ENCODE assay signal across 26 cellular contexts in the genomic region with DNA sequence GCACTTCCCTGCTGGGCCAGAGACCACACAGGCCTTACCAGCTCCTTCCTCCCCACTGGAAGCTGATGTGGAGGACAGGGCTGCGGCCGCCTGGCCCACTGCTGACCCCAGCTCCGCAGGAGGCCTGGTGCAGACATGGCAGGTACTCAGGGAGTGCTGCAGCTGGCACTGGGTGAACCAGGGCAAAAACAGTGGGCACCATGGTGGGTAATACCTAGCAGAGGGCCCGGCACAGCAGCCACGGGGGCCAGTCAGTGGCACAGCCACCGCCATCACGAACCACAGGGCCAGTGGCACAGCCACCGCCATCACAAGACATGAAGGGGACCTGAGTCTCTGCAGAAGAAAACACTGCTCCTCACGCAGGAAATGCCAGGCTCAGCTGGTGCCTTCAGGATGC.
A peak's percentile ranks its signal among the peaks of the same experiment; 100 is the strongest.
DNase-seq lines count a peak whose midpoint lies in the region; ATAC-seq, FAIRE-seq and TF ChIP-seq lines count a peak whose summit lies in the region.
"Had no signal": no experiment of that assay in that cellular context is flagged by ENCODE, and none has a peak within 500 bp of the region (broad histone marks: within the 10 kb centered on the region; RNA-seq: fewer than 3 reads in every experiment).

No MANE protein-coding gene starts in this region.

- H4K8ac ChIP-seq in H1 (ENCODE audit: extremely low read depth, insufficient read depth, low read length): peak overlapping the region; percentile 1; the same call in 1 of the 2 replicates

- intact Hi-C loops in Caco-2 (cut with micrococcal nuclease; ENCODE audit: unreplicated experiment): loop anchor here (2.0 to 5.0 kb wide), 2 partner anchors 19 to 39 kb away; no protein-coding TSS in a partner anchor
- intact Hi-C loops in sigmoid colon (cut with DNase I): no loop called here
- intact Hi-C loops in mucosa of descending colon (cut with DNase I, micrococcal nuclease): no loop called here
- intact Hi-C loops in MCF 10A (cut with micrococcal nuclease): no loop called here

- H3K4me3 Mint-ChIP-seq in Caco-2 (ENCODE audit: unreplicated experiment) (peak overlapping the region; percentile 58), neural progenitor cell (peak overlapping the region; percentile 22), MCF 10A (ENCODE audit: unreplicated experiment) (no peak overlapping the region)
- H3K4me3 Mint-ChIP-seq: CD8-positive, alpha-beta T cell had no signal

- H3K4me2 ChIP-seq in H1 (ENCODE audit: insufficient read depth in 1 of 2, low read depth in 2 of 2, low read length in 2 of 2) (no peak overlapping the region), neural progenitor cell (no peak overlapping the region)
- H3K4me2 ChIP-seq: A549 had no signal

- no peak overlapping the region for H2BK120ac ChIP-seq in H1 (replicated peaks; ENCODE audit: low read depth, low read length)

- H4K20me1 ChIP-seq in H1 (replicated peaks in 1 of 2; ENCODE audit: control insufficient read depth in 1 of 2, insufficient read depth in 2 of 2, low read length in 2 of 2) (no peaks in the 10 kb centered on the region), neural progenitor cell (ENCODE audit: low read depth) (no peaks in the 10 kb centered on the region)

- H3F3A ChIP-seq in neural progenitor cell (ENCODE audit: low read depth): no peaks in the 10 kb centered on the region

- no peak for TF ChIP-seq POLR2A in H1 (IDR thresholded peaks at IDR 0.05; ENCODE audit: control extremely low read depth in 1 of 2, low read depth in 2 of 2, low read length in 2 of 2)
- TF ChIP-seq POLR2A in sigmoid colon (IDR thresholded peaks at IDR 0.05): no peak

- no peaks in the 10 kb centered on the region for H3K79me1 ChIP-seq in H1 (ENCODE audit: low read depth, low read length)

- H3K9me3 Mint-ChIP-seq in Caco-2 (ENCODE audit: unreplicated experiment) (no peaks in the 10 kb centered on the region), neural progenitor cell (peaks cover 5% of the 10 kb centered on the region), MCF 10A (ENCODE audit: unreplicated experiment) (peaks cover 29% of the 10 kb centered on the region)
- H3K9me3 Mint-ChIP-seq: CD8-positive, alpha-beta T cell had no signal

- H3K27ac ChIP-seq in H1 (ENCODE audit: low read depth, low read length) (no peak overlapping the region), neural progenitor cell (no peak overlapping the region), sigmoid colon (no peak overlapping the region), right atrium auricular region (no peak overlapping the region)
- H3K27ac ChIP-seq: A549, C4-2B, SK-N-MC had no signal

- peak overlapping the region; percentile 94; the same call in 1 of the 2 replicates for H2AK5ac ChIP-seq in H1 (ENCODE audit: low read depth, low read length)

- no peaks in the 10 kb centered on the region for H3K27me3 Mint-ChIP-seq in Caco-2 (ENCODE audit: insufficient read depth, unreplicated experiment)
- peaks cover 28% of the 10 kb centered on the region for H3K27me3 Mint-ChIP-seq in neural progenitor cell (ENCODE audit: insufficient read depth, low read depth)
- no peaks in the 10 kb centered on the region for H3K27me3 Mint-ChIP-seq in MCF 10A (ENCODE audit: insufficient read depth, unreplicated experiment)

- H2BK15ac ChIP-seq in H1 (ENCODE audit: low read length): peak overlapping the region; percentile 99; the same call in 1 of the 2 replicates

- no peak overlapping the region for H4K5ac ChIP-seq in H1 (ENCODE audit: insufficient read length, low read depth, low read length)

- peak overlapping the region; percentile 77 for H4K91ac ChIP-seq in H1 (replicated peaks; ENCODE audit: insufficient read length, low read length)

- H3K27ac Mint-ChIP-seq in Caco-2 (ENCODE audit: unreplicated experiment) (peak overlapping the region; percentile 84), neural progenitor cell (peak overlapping the region; percentile 97), MCF 10A (ENCODE audit: low read depth, unreplicated experiment) (no peak overlapping the region)
- H3K27ac Mint-ChIP-seq: CD8-positive, alpha-beta T cell had no signal

- H3K9me3 ChIP-seq in Caco-2 (no peaks in the 10 kb centered on the region), H1 (ENCODE audit: insufficient read depth in 2 of 2, low read depth in 1 of 2, low read length in 1 of 2) (no peaks in the 10 kb centered on the region), neural progenitor cell (ENCODE audit: low read depth) (no peaks in the 10 kb centered on the region), sigmoid colon (no peaks in the 10 kb centered on the region), mucosa of descending colon (no peaks in the 10 kb centered on the region), right atrium auricular region (no peaks in the 10 kb centered on the region)
- H3K9me3 ChIP-seq: A549 had no signal

- H3K4me3 ChIP-seq in Caco-2 (ENCODE audit: low read depth, low read length) (no peak overlapping the region), H1 (ENCODE audit: extremely low read depth in 1 of 4, insufficient read depth in 2 of 4, low read depth in 3 of 4, low read length in 4 of 4) (no peak overlapping the region), neural progenitor cell (no peak overlapping the region), sigmoid colon (no peak overlapping the region), mucosa of descending colon (no peak overlapping the region), right atrium auricular region (no peak overlapping the region)
- H3K4me3 ChIP-seq: A549, GM12878, K562, SK-N-MC had no signal

- ATAC-seq in mucosa of descending colon: no peak
- ATAC-seq: CD8-positive, alpha-beta T cell; GM12878; HCT116; K562 had no signal

- DNase-seq in Caco-2 (no peak), H1 (ENCODE audit: low read depth in 1 of 2, low spot score in 2 of 2) (no peak), neural progenitor cell (ENCODE audit: low spot score) (no peak), sigmoid colon (peak; percentile 21), mucosa of descending colon (no peak), right atrium auricular region (ENCODE audit: low spot score) (no peak), MCF 10A (ENCODE audit: unreplicated experiment) (no peak)
- DNase-seq: AML-193; CD8-positive, alpha-beta T cell; DMS 273 treated with DMSO at 0.1 percent for 48 hours; DMS79; EL; GDM1; Kasumi-1; NCI-H2029; NCI-H446; NCI-H524 treated with DMSO at 0.1 percent for 48 hours; NCI-H774; SIG-M5 had no signal

- peak overlapping the region; percentile 66; the same call in 1 of the 2 replicates for H2BK20ac ChIP-seq in H1 (ENCODE audit: low read length)

- no peaks in the 10 kb centered on the region for H3K27me3 ChIP-seq in Caco-2 (replicated peaks; ENCODE audit: control insufficient read depth, insufficient read depth, low read length)
- no peaks in the 10 kb centered on the region for H3K27me3 ChIP-seq in H1 (replicated peaks in 1 of 4; ENCODE audit: control insufficient read depth in 3 of 4, extremely low read depth in 1 of 4, insufficient read depth in 3 of 4, low read length in 3 of 4)
- no peaks in the 10 kb centered on the region for H3K27me3 ChIP-seq in neural progenitor cell
- H3K27me3 ChIP-seq in sigmoid colon: peaks cover 0 to 30% (median 7%) of the 10 kb centered on the region in 3 donors
- H3K27me3 ChIP-seq in right atrium auricular region: no peaks in the 10 kb centered on the region

- H3K79me2 ChIP-seq in H1 (ENCODE audit: control insufficient read depth in 1 of 2, insufficient read depth in 2 of 2, low read length in 2 of 2) (no peaks in the 10 kb centered on the region), neural progenitor cell (ENCODE audit: low read depth) (no peaks in the 10 kb centered on the region)

- H3K36me3 ChIP-seq in Caco-2 (ENCODE audit: control insufficient read depth, insufficient read depth, low read length) (no peaks in the 10 kb centered on the region), H1 (ENCODE audit: control insufficient read depth in 2 of 4, insufficient read depth in 4 of 4, low read length in 3 of 4) (no peaks in the 10 kb centered on the region; a peak in 1 of 8 replicates), neural progenitor cell (no peaks in the 10 kb centered on the region), sigmoid colon (no peaks in the 10 kb centered on the region), mucosa of descending colon (ENCODE audit: low read depth) (no peaks in the 10 kb centered on the region), right atrium auricular region (no peaks in the 10 kb centered on the region)

- peak overlapping the region; percentile 44; the same call in 1 of the 2 replicates for H2BK5ac ChIP-seq in H1 (ENCODE audit: low read depth, low read length)

- H2AFZ ChIP-seq in H1 (ENCODE audit: low read length) (no peak overlapping the region), neural progenitor cell (replicated peaks) (no peak overlapping the region)

- no peak overlapping the region for H3K18ac ChIP-seq in H1 (ENCODE audit: extremely low read depth, low read length)

- POLR2A ChIA-PET in Caco-2 (lab: Charles Lee) (no interaction called here), H1 (lab: Charles Lee; ENCODE audit: partially characterized antibody) (interaction anchor here (1.5 kb wide), 1 partner anchor 17 kb away, joined by 4 read pairs; no protein-coding TSS in a partner anchor), MCF 10A (lab: Yijun Ruan, JAX) (no interaction called here)

- no peak overlapping the region for H3K56ac ChIP-seq in H1 (replicated peaks; ENCODE audit: insufficient read length, low read depth, low read length)

- TF ChIP-seq EP300 in H1 (IDR thresholded peaks at IDR 0.05; ENCODE audit: borderline replicate concordance in 1 of 2, low read depth in 2 of 2, low read length in 2 of 2): no peak
- no peak for TF ChIP-seq EP300 in sigmoid colon (IDR thresholded peaks at IDR 0.05)

- H3K4me1 Mint-ChIP-seq in Caco-2 (ENCODE audit: low read depth, unreplicated experiment) (peaks cover 36% of the 10 kb centered on the region), neural progenitor cell (peaks cover 78% of the 10 kb centered on the region), MCF 10A (ENCODE audit: insufficient read depth, unreplicated experiment) (no peaks in the 10 kb centered on the region)

- H3K23ac ChIP-seq in H1 (ENCODE audit: insufficient read length): no peak overlapping the region

- CTCF ChIA-PET in Caco-2 (lab: Charles Lee): no interaction called here
- CTCF ChIA-PET in H1 (lab: Charles Lee; ENCODE audit: partially characterized antibody): interaction anchor here (0.7 to 2.5 kb wide), 6 partner anchors 40 to 294 kb away, joined by 3 to 9 read pairs (median 4); no protein-coding TSS in a partner anchor
- CTCF ChIA-PET in MCF 10A (lab: Yijun Ruan, JAX): interaction anchor here (0.7 kb wide), 1 partner anchor 542 kb away, joined by 5 read pairs; no protein-coding TSS in a partner anchor

- H3K4me1 ChIP-seq in Caco-2 (peaks cover 54% of the 10 kb centered on the region), H1 (replicated peaks in 1 of 4; ENCODE audit: control insufficient read depth in 3 of 4, insufficient read depth in 4 of 4, low read length in 3 of 4) (peaks cover 0 to 33% (median 16%) of the 10 kb centered on the region in 4 experiments; a peak in 6 of 7 replicates), neural progenitor cell (peaks cover 48% of the 10 kb centered on the region), sigmoid colon (no peaks in the 10 kb centered on the region), mucosa of descending colon (ENCODE audit: low read depth) (no peaks in the 10 kb centered on the region), right atrium auricular region (peaks cover 0 to 5% of the 10 kb centered on the region in 2 donors)
- H3K4me1 ChIP-seq: A549 had no signal

- H3K36me3 Mint-ChIP-seq in Caco-2 (ENCODE audit: insufficient read depth, unreplicated experiment) (no peaks in the 10 kb centered on the region), neural progenitor cell (no peaks in the 10 kb centered on the region), MCF 10A (ENCODE audit: insufficient read depth, unreplicated experiment) (no peaks in the 10 kb centered on the region)
- H3K36me3 Mint-ChIP-seq: CD8-positive, alpha-beta T cell had no signal

- no peak for FAIRE-seq in H1 (lab: Jason Lieb, UNC)
- FAIRE-seq: A549, GM12878, K562, RCC 7860 had no signal

- 89% methylated on average over 9 of the region's 9 CpGs; no CpG with 5 or more reads in 1 of the 2 experiments for WGBS in H1 (ENCODE audit: extremely low coverage in 1 of 2, insufficient coverage in 1 of 2, insufficient read length in 1 of 2, insufficient replicate concordance in 2 of 2, low coverage in 1 of 2, low lambda C conversion rate in 2 of 2, missing lambda C conversion rate in 1 of 2), 2 experiments
- WGBS in sigmoid colon, 2 donors: 87 to 90% methylated on average over 9 of the region's 9 CpGs

- no peak overlapping the region for H3K9ac ChIP-seq in H1 (replicated peaks in 1 of 4; ENCODE audit: extremely low read depth in 1 of 4, low read depth in 3 of 4, low read length in 3 of 4)
- no peak overlapping the region for H3K9ac ChIP-seq in neural progenitor cell

- peak overlapping the region; percentile 77; the same call in 1 of the 2 replicates for H2BK12ac ChIP-seq in H1 (ENCODE audit: low read depth, low read length)

- H3K4ac ChIP-seq in H1 (replicated peaks; ENCODE audit: insufficient read length, low read depth, low read length): peak overlapping the region; percentile 85

- TF ChIP-seq CTCF in Caco-2 (IDR thresholded peaks at IDR 0.05; ENCODE audit: insufficient read depth in 1 of 2, low read depth in 1 of 2, low read length in 1 of 2, severe bottlenecking in 1 of 2, unreplicated experiment in 1 of 2): no peak
- no peak for TF ChIP-seq CTCF in H1 (IDR thresholded peaks at IDR 0.05; ENCODE audit: control extremely low read depth in 1 of 3, insufficient read depth in 1 of 3, low read depth in 1 of 3, low read length in 3 of 3)
- no peak for TF ChIP-seq CTCF in neural progenitor cell (IDR thresholded peaks at IDR 0.05)
- no peak for TF ChIP-seq CTCF in sigmoid colon (IDR thresholded peaks at IDR 0.05)
- TF ChIP-seq CTCF in mucosa of descending colon (IDR thresholded peaks at IDR 0.05): no peak
- no peak for TF ChIP-seq CTCF in right atrium auricular region (IDR thresholded peaks at IDR 0.05)
- no peak for TF ChIP-seq CTCF in MCF 10A (IDR thresholded peaks at IDR 0.05; ENCODE audit: unreplicated experiment)

- no peak overlapping the region for H3K14ac ChIP-seq in H1 (ENCODE audit: insufficient read length)

- H3K23me2 ChIP-seq in H1 (ENCODE audit: low read depth, low read length): no peaks in the 10 kb centered on the region; the same call in 1 of the 2 replicates

- no peak for TF ChIP-seq RAD21 in H1 (IDR thresholded peaks at IDR 0.05 in 1 of 2, conservative IDR thresholded peaks at IDR 0.05 in 1 of 2; ENCODE audit: low read depth in 2 of 2, low read length in 2 of 2)

- BruUV-seq in Caco-2 (replicated peaks; lab: Mats Ljungman, UMichigan) (no TSS peak), MCF 10A (replicated peaks; lab: Mats Ljungman, UMichigan) (no TSS peak)
